17 cellular contexts compared by ENCODE assay signal in genomic region chr3:193769437-193769836, GRCh38.
A peak's percentile ranks its signal among the peaks of the same experiment; 100 is the strongest.
DNase-seq lines count a peak whose midpoint lies in the region; ATAC-seq and TF ChIP-seq lines count a peak whose summit lies in the region.
"Had no signal": no experiment of that assay in that cellular context is flagged by ENCODE, and none has a peak within 500 bp of the region (broad histone marks: within the 10 kb centered on the region; RNA-seq: fewer than 3 reads in every experiment).

No MANE protein-coding gene starts in this region.

- no peak overlapping the region for H3K27ac ChIP-seq in prostate gland
- H3K27ac ChIP-seq: 22Rv1, BLaER1, C4-2B had no signal

- H3K4me3 Mint-ChIP-seq in activated CD4-positive, alpha-beta T cell treated with anti-CD3 and anti-CD28 coated beads for 36 hours, result no peak overlapping the region
- H3K4me3 Mint-ChIP-seq in stimulated activated naive CD8-positive, alpha-beta T cell treated with anti-CD3 and anti-CD28 coated beads, Interleukin-15, amount 100 ng/mL, for 72 hours, result no peak overlapping the region
- H3K4me3 Mint-ChIP-seq: B cell; CD4-positive, CD25-positive, alpha-beta regulatory T cell; CD8-positive, alpha-beta T cell had no signal

- no peak overlapping the region for H3K27ac Mint-ChIP-seq in activated CD4-positive, alpha-beta T cell treated with anti-CD3 and anti-CD28 coated beads for 36 hours
- H3K27ac Mint-ChIP-seq in stimulated activated naive CD8-positive, alpha-beta T cell treated with anti-CD3 and anti-CD28 coated beads, Interleukin-15, amount 100 ng/mL, for 72 hours, result no peak overlapping the region
- H3K27ac Mint-ChIP-seq: B cell; CD4-positive, CD25-positive, alpha-beta regulatory T cell; CD8-positive, alpha-beta T cell had no signal

- POLR2A ChIA-PET in activated CD4-positive, alpha-beta T cell treated with anti-CD3 and anti-CD28 coated beads for 36 hours (lab: Charles Lee), result no interaction called here

- no peaks in the 10 kb centered on the region for H3K36me3 ChIP-seq in prostate gland
- H3K36me3 ChIP-seq: BLaER1 had no signal

- no peak for TF ChIP-seq POLR2A in prostate gland (IDR thresholded peaks at IDR 0.05)

- no peak overlapping the region for H3K4me3 ChIP-seq in prostate gland
- H3K4me3 ChIP-seq: BLaER1 had no signal

- no peak for TF ChIP-seq CTCF in prostate gland (IDR thresholded peaks at IDR 0.05)

- 87% methylated on average over 2 of the region's 2 CpGs for WGBS in prostate gland

- DNase-seq in activated CD4-positive, alpha-beta T cell treated with anti-CD3 and anti-CD28 coated beads for 36 hours, result no peak
- DNase-seq in activated CD4-positive, alpha-beta T cell treated with anti-CD3 and anti-CD28 coated beads for 1 hour, result no peak
- DNase-seq in stimulated activated naive CD8-positive, alpha-beta T cell treated with anti-CD3 and anti-CD28 coated beads, Interleukin-15, amount 100 ng/mL, for 72 hours, result no peak
- no peak for DNase-seq in stimulated activated naive CD8-positive, alpha-beta T cell treated with anti-CD3 and anti-CD28 coated beads, Interleukin-15, Interleukin-2, amounts not matched to agents 100 U/mL and 50 U/mL, for 24 hours
- peak; percentile 0 for DNase-seq in prostate gland (ENCODE audit: low spot score)
- DNase-seq: Caco-2; CD4-positive, CD25-positive, alpha-beta regulatory T cell; CD8-positive, alpha-beta T cell; DMS153; DND-41; H7; HCEC 1CT had no signal

- CTCF ChIA-PET in activated CD4-positive, alpha-beta T cell treated with anti-CD3 and anti-CD28 coated beads for 36 hours (lab: Charles Lee), result interaction anchor here (1.3 kb wide), 1 partner anchor 546 kb away, joined by 7 read pairs; no protein-coding TSS in a partner anchor

- H3K9me3 Mint-ChIP-seq in activated CD4-positive, alpha-beta T cell treated with anti-CD3 and anti-CD28 coated beads for 36 hours (ENCODE audit: low read depth), result no peaks in the 10 kb centered on the region
- H3K9me3 Mint-ChIP-seq in stimulated activated naive CD8-positive, alpha-beta T cell treated with anti-CD3 and anti-CD28 coated beads, Interleukin-15, amount 100 ng/mL, for 72 hours, result no peaks in the 10 kb centered on the region
- H3K9me3 Mint-ChIP-seq: CD4-positive, CD25-positive, alpha-beta regulatory T cell; CD8-positive, alpha-beta T cell had no signal

- ATAC-seq in activated CD4-positive, alpha-beta T cell treated with anti-CD3 and anti-CD28 coated beads for 36 hours, result peak; percentile 63
- ATAC-seq in stimulated activated naive CD8-positive, alpha-beta T cell treated with anti-CD3 and anti-CD28 coated beads, Interleukin-15, amount 100 ng/mL, for 72 hours, result peak; percentile 68
- ATAC-seq in stimulated activated naive CD8-positive, alpha-beta T cell treated with anti-CD3 and anti-CD28 coated beads, Interleukin-15, Interleukin-2, amounts not matched to agents 100 U/mL and 50 U/mL, for 24 hours, result no peak
- ATAC-seq in HG03095 (IDR thresholded peaks at IDR 0.05; ENCODE audit: unreplicated experiment), result no peak
- ATAC-seq: CD8-positive, alpha-beta T cell had no signal

- intact Hi-C loops in activated CD4-positive, alpha-beta T cell treated with anti-CD3 and anti-CD28 coated beads for 36 hours (cut with DNase I, micrococcal nuclease), result no loop called here
- intact Hi-C loops in prostate gland (cut with DNase I), result no loop called here

- no peaks in the 10 kb centered on the region for H3K9me3 ChIP-seq in prostate gland
- H3K9me3 ChIP-seq: Caco-2 had no signal

- peaks cover 2% of the 10 kb centered on the region for H3K27me3 Mint-ChIP-seq in activated CD4-positive, alpha-beta T cell treated with anti-CD3 and anti-CD28 coated beads for 36 hours
- peaks cover 8% of the 10 kb centered on the region for H3K27me3 Mint-ChIP-seq in stimulated activated naive CD8-positive, alpha-beta T cell treated with anti-CD3 and anti-CD28 coated beads, Interleukin-15, amount 100 ng/mL, for 72 hours

- no peaks in the 10 kb centered on the region for H3K4me1 ChIP-seq in prostate gland (replicated peaks)
- H3K4me1 ChIP-seq: BLaER1 had no signal

- H3K36me3 Mint-ChIP-seq in activated CD4-positive, alpha-beta T cell treated with anti-CD3 and anti-CD28 coated beads for 36 hours (ENCODE audit: low read depth), result no peaks in the 10 kb centered on the region
- H3K36me3 Mint-ChIP-seq: CD4-positive, CD25-positive, alpha-beta regulatory T cell; CD8-positive, alpha-beta T cell had no signal

- no peaks in the 10 kb centered on the region for H3K4me1 Mint-ChIP-seq in activated CD4-positive, alpha-beta T cell treated with anti-CD3 and anti-CD28 coated beads for 36 hours
- peaks cover 5% of the 10 kb centered on the region for H3K4me1 Mint-ChIP-seq in stimulated activated naive CD8-positive, alpha-beta T cell treated with anti-CD3 and anti-CD28 coated beads, Interleukin-15, amount 100 ng/mL, for 72 hours
- H3K4me1 Mint-ChIP-seq: B cell; CD4-positive, CD25-positive, alpha-beta regulatory T cell had no signal

- no peaks in the 10 kb centered on the region for H3K27me3 ChIP-seq in prostate gland (replicated peaks; ENCODE audit: insufficient read depth)
- H3K27me3 ChIP-seq: BLaER1 had no signal

Comparison
In these comparisons a context has a peak if more than half of its experiments do, and no peak if none do; other contexts are left out.
1. ATAC-seq: peak in activated CD4-positive, alpha-beta T cell treated with anti-CD3 and anti-CD28 coated beads for 36 hours (single experiment) and stimulated activated naive CD8-positive, alpha-beta T cell treated with anti-CD3 and anti-CD28 coated beads, Interleukin-15, amount 100 ng/mL, for 72 hours (single experiment); none in stimulated activated naive CD8-positive, alpha-beta T cell treated with anti-CD3 and anti-CD28 coated beads, Interleukin-15, Interleukin-2, amounts not matched to agents 100 U/mL and 50 U/mL, for 24 hours (single experiment) and HG03095 (single experiment).